Comparison of ENCODE assay signal across 15 cellular contexts in the genomic region with DNA sequence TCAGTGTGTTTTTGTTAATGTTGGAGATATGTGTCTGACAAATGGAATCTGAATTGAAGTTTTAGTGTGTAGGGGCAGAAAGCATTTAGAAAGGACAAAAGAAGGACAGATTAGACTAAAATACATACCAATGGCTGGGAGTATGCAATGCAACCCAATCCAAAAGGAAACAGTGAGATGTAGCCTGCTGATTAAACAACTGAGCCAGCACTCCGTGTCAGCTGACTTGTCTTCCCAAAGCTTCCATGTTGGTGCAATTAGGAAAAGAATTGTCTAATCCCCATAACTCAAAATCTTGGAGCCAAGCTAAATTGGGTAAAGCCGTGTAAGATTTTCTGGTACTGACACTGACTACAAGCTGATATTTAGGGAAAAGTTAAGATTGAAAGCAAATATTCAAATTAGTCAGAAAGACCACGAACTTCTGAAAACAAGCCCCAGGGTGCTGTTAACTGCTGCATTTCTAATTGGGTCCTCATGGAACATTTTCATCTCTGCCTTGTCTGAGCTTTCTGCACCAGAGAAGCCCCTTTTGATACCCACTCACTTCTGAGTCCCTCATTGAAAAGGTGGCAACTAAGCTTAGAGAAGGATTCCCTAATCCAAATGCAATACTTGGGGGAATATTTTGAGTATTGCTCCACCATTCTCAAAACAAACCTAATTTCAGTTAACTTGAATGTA.
A peak's percentile ranks its signal among the peaks of the same experiment; 100 is the strongest.
DNase-seq lines count a peak whose midpoint lies in the region; ATAC-seq and TF ChIP-seq lines count a peak whose summit lies in the region.
"Had no signal": no experiment of that assay in that cellular context is flagged by ENCODE, and none has a peak within 500 bp of the region (broad histone marks: within the 10 kb centered on the region; RNA-seq: fewer than 3 reads in every experiment).

No MANE protein-coding gene starts in this region.

- no peak for DNase-seq in activated T-cell treated with anti-CD3 and anti-CD28 coated beads, Interleukin-2, amount 50 U/mL, for 24 hours
- no peak for DNase-seq in activated T-cell treated with anti-CD3 and anti-CD28 coated beads, Interleukin-2, amount 50 U/mL, for 1 hour
- peak; percentile 73 for DNase-seq in cerebellar cortex (ENCODE audit: low spot score)
- no peak for DNase-seq in stimulated activated naive B cell treated with anti-CD40 and anti-IgM and Interleukin-4, amounts not matched to agents 10 μg/mL and 1 μg/mL and 100 μg/mL, for 72 hours
- DNase-seq in effector CD4-positive, alpha-beta T cell = no peak
- DNase-seq: activated CD4-positive, alpha-beta T cell treated with anti-CD3 and anti-CD28 coated beads, Interleukin-2, amount 50 U/mL, for 48 hours; GOT3; heart right ventricle; left ventricle myocardium superior; NCI-H1694; ovary; stimulated activated CD4-positive, alpha-beta T cell treated with anti-CD3 and anti-CD28 coated beads, Interleukin-12 subunit alpha, Interleukin-12 subunit beta, amount 100 ng/mL, for 4 hours had no signal

- H3K9me3 ChIP-seq in OCI-LY1 (ENCODE audit: low read length) = no peaks in the 10 kb centered on the region
- H3K9me3 ChIP-seq: heart right ventricle, ovary had no signal

- no peaks in the 10 kb centered on the region for H3K27me3 Mint-ChIP-seq in activated T-cell treated with anti-CD3 and anti-CD28 coated beads, Interleukin-2, amount 50 U/mL, for 24 hours
- H3K27me3 Mint-ChIP-seq in stimulated activated naive B cell treated with anti-CD40 and anti-IgM and Interleukin-4, amounts not matched to agents 10 μg/mL and 1 μg/mL and 100 μg/mL, for 72 hours = no peaks in the 10 kb centered on the region

- H4K20me1 ChIP-seq in OCI-LY1 (ENCODE audit: insufficient read depth, low read length) = no peaks in the 10 kb centered on the region

- H3K36me3 ChIP-seq in OCI-LY1 (ENCODE audit: insufficient read depth, low read length) = no peaks in the 10 kb centered on the region
- H3K36me3 ChIP-seq: heart right ventricle, ovary had no signal

- peaks cover 12% of the 10 kb centered on the region; the same call in 1 of the 2 replicates for H3F3A ChIP-seq in OCI-LY1 (ENCODE audit: insufficient read depth, low read length)

- TF ChIP-seq CTCF in OCI-LY1 (IDR thresholded peaks at IDR 0.05; ENCODE audit: low read length) = no peak

- peak overlapping the region; percentile 75 for H3K9ac ChIP-seq in OCI-LY1 (ENCODE audit: low read length)

- H3K27me3 ChIP-seq in OCI-LY1 (ENCODE audit: insufficient read depth, low read length) = no peaks in the 10 kb centered on the region
- H3K27me3 ChIP-seq: heart right ventricle, ovary had no signal

- peaks cover 43% of the 10 kb centered on the region for H3K36me3 Mint-ChIP-seq in activated T-cell treated with anti-CD3 and anti-CD28 coated beads, Interleukin-2, amount 50 U/mL, for 24 hours (ENCODE audit: low read depth)
- H3K36me3 Mint-ChIP-seq in stimulated activated naive B cell treated with anti-CD40 and anti-IgM and Interleukin-4, amounts not matched to agents 10 μg/mL and 1 μg/mL and 100 μg/mL, for 72 hours = peaks cover 3 to 12% of the 10 kb centered on the region in 2 donors

- H3K9me2 ChIP-seq in OCI-LY1 (ENCODE audit: low read depth, low read length) = no peaks in the 10 kb centered on the region

- ATAC-seq in stimulated activated naive B cell treated with anti-CD40 and anti-IgM and Interleukin-4, amounts not matched to agents 10 μg/mL and 1 μg/mL and 100 μg/mL, for 72 hours (replicated peaks) = peak in 1 of 2 donors; percentile 21
- no peak for ATAC-seq in HG02571 (IDR thresholded peaks at IDR 0.05; ENCODE audit: unreplicated experiment)
- ATAC-seq in HG03045 (IDR thresholded peaks at IDR 0.05; ENCODE audit: unreplicated experiment) = no peak
- ATAC-seq: heart right ventricle, left ventricle myocardium superior had no signal

- H3K27ac ChIP-seq in OCI-LY1 (ENCODE audit: low read depth, low read length, poor library complexity, severe bottlenecking) = peak overlapping the region; percentile 98
- H3K27ac ChIP-seq: ovary had no signal

- no peak overlapping the region for H2AFZ ChIP-seq in OCI-LY1 (ENCODE audit: low read length)

- H3K4me1 ChIP-seq in OCI-LY1 (ENCODE audit: insufficient read depth, low read length, severe bottlenecking) = peaks cover 100% of the 10 kb centered on the region

- H3K4me1 Mint-ChIP-seq in activated T-cell treated with anti-CD3 and anti-CD28 coated beads, Interleukin-2, amount 50 U/mL, for 24 hours (ENCODE audit: low read depth) = no peaks in the 10 kb centered on the region
- H3K4me1 Mint-ChIP-seq in stimulated activated naive B cell treated with anti-CD40 and anti-IgM and Interleukin-4, amounts not matched to agents 10 μg/mL and 1 μg/mL and 100 μg/mL, for 72 hours = peaks cover 56 to 95% of the 10 kb centered on the region in 2 donors

- peak overlapping the region; percentile 42 for H3K4me3 ChIP-seq in OCI-LY1 (ENCODE audit: low read depth, low read length, poor library complexity, severe bottlenecking)
- H3K4me3 ChIP-seq: heart right ventricle, ovary had no signal

- H3K9me3 Mint-ChIP-seq in activated T-cell treated with anti-CD3 and anti-CD28 coated beads, Interleukin-2, amount 50 U/mL, for 24 hours = no peaks in the 10 kb centered on the region
- no peaks in the 10 kb centered on the region for H3K9me3 Mint-ChIP-seq in stimulated activated naive B cell treated with anti-CD40 and anti-IgM and Interleukin-4, amounts not matched to agents 10 μg/mL and 1 μg/mL and 100 μg/mL, for 72 hours

- H3K4me2 ChIP-seq in OCI-LY1 (ENCODE audit: low read length) = peak overlapping the region; percentile 73

- no peaks in the 10 kb centered on the region for H3K79me2 ChIP-seq in OCI-LY1 (ENCODE audit: insufficient read depth, low read length)

- H3K4me3 Mint-ChIP-seq in activated T-cell treated with anti-CD3 and anti-CD28 coated beads, Interleukin-2, amount 50 U/mL, for 24 hours = peak overlapping the region; percentile 75
- H3K4me3 Mint-ChIP-seq in stimulated activated naive B cell treated with anti-CD40 and anti-IgM and Interleukin-4, amounts not matched to agents 10 μg/mL and 1 μg/mL and 100 μg/mL, for 72 hours = peak overlapping the region; percentile 61 to 71

- H3K27ac Mint-ChIP-seq in activated T-cell treated with anti-CD3 and anti-CD28 coated beads, Interleukin-2, amount 50 U/mL, for 24 hours = peak overlapping the region; percentile 86
- peak overlapping the region; percentile 84 for H3K27ac Mint-ChIP-seq in stimulated activated naive B cell treated with anti-CD40 and anti-IgM and Interleukin-4, amounts not matched to agents 10 μg/mL and 1 μg/mL and 100 μg/mL, for 72 hours
